7 cellular contexts compared by ENCODE assay signal in genomic region chr6:73728548-73729205, GRCh38. TPM values are rescaled to one million over a fixed set of nuclear protein-coding genes. Genes with fewer than 3 reads are reported as not detected.
DNase-seq lines count a peak whose midpoint lies in the region; ATAC-seq and TF ChIP-seq lines count a peak whose summit lies in the region.

No MANE protein-coding gene starts in this region.

- no peak for TF ChIP-seq CTCF in Loucy (conservative IDR thresholded peaks at IDR 0.05; ENCODE audit: low read length)
- no peak for TF ChIP-seq CTCF in omental fat pad (IDR thresholded peaks at IDR 0.05)

- H3K4me2 ChIP-seq in Loucy (ENCODE audit: low read depth, low read length, poor library complexity, severe bottlenecking), result peak overlapping the region; percentile 38

- peak; percentile 33 to 36 for DNase-seq in stimulated activated CD4-positive, alpha-beta T cell treated with anti-CD3 and anti-CD28 coated beads, Interleukin-15, amount 100 ng/mL, for 48 hours (ENCODE audit: low read depth in 2 of 2)
- no peak for DNase-seq in omental fat pad (ENCODE audit: low spot score)
- no peak for DNase-seq in sciatic nerve (ENCODE audit: low spot score)
- DNase-seq in dermis blood vessel endothelial cell, result no peak

- peaks cover 14% of the 10 kb centered on the region; the same call in 1 of the 2 replicates for H3K36me3 ChIP-seq in Loucy (ENCODE audit: insufficient read depth, low read length)

- no peaks in the 10 kb centered on the region for H3K79me2 ChIP-seq in Loucy (ENCODE audit: insufficient read depth, low read length)

- no peaks in the 10 kb centered on the region for H3K9me3 ChIP-seq in Loucy (ENCODE audit: insufficient read depth, low read depth, low read length)

- no peaks in the 10 kb centered on the region for H3K27me3 ChIP-seq in Loucy (ENCODE audit: insufficient read depth, low read length, poor library complexity, severe bottlenecking)

- H3K4me3 ChIP-seq in Loucy (ENCODE audit: low read length, poor library complexity, severe bottlenecking), result no peak overlapping the region

- peaks cover 21% of the 10 kb centered on the region for H3K4me1 ChIP-seq in Loucy (ENCODE audit: insufficient read depth, low read length, poor library complexity, severe bottlenecking)

- ATAC-seq in GM19043 (IDR thresholded peaks at IDR 0.05; ENCODE audit: low read depth, unreplicated experiment) (peak; percentile 40), HG02623 (IDR thresholded peaks at IDR 0.05; ENCODE audit: unreplicated experiment) (peak; percentile 49), omental fat pad (ENCODE audit: low FRiP score) (no peak), sciatic nerve (no peak)

- intact Hi-C loops in sciatic nerve (cut with DNase I), result no loop called here

- no peaks in the 10 kb centered on the region for H3K9me2 ChIP-seq in Loucy (replicated peaks; ENCODE audit: low read depth, low read length)

- H4K20me1 ChIP-seq in Loucy (ENCODE audit: insufficient read depth, low read length, poor library complexity, severe bottlenecking), result peaks cover 2% of the 10 kb centered on the region

- H3K9ac ChIP-seq in Loucy (ENCODE audit: low read depth, low read length, poor library complexity, severe bottlenecking), result peak overlapping the region; percentile 1

- no peak overlapping the region for H2AFZ ChIP-seq in Loucy (ENCODE audit: low read length)

- H3F3A ChIP-seq in Loucy (ENCODE audit: low read depth), result no peaks in the 10 kb centered on the region

RNA-seq across cellular contexts. Expression of gene CD109, which starts 32.7 kb away (rescaled TPM):
- total RNA-seq in omental fat pad, result 10 to 100 TPM; 13.4 to 29.3 (median 20.2) TPM
- 14.8 TPM for total RNA-seq in sciatic nerve
- 25.2 and 36.3 TPM in 2 replicates for total RNA-seq in dermis blood vessel endothelial cell

Comparison
In these comparisons a context has a peak if more than half of its experiments do, and no peak if none do; other contexts are left out.
1. ATAC-seq: peak in GM19043 (single experiment) and HG02623 (single experiment); none in omental fat pad (single experiment) and sciatic nerve (single experiment).
2. DNase-seq: peak in stimulated activated CD4-positive, alpha-beta T cell treated with anti-CD3 and anti-CD28 coated beads, Interleukin-15, amount 100 ng/mL, for 48 hours (2 of 2); none in omental fat pad (single experiment), sciatic nerve (single experiment) and dermis blood vessel endothelial cell (single experiment).